ENCODE assay signal across 13 cellular contexts in genomic region chr5:156367602-156368001, GRCh38. TPM values are rescaled to one million over a fixed set of nuclear protein-coding genes. Genes with fewer than 3 reads are reported as not detected.
DNase-seq lines count a peak whose midpoint lies in the region; ATAC-seq and TF ChIP-seq lines count a peak whose summit lies in the region.
"Had no signal": no experiment of that assay in that cellular context is flagged by ENCODE, and none has a peak within 500 bp of the region (broad histone marks: within the 10 kb centered on the region; RNA-seq: fewer than 3 reads in every experiment).

No MANE protein-coding gene starts in this region.

- H3K27ac ChIP-seq in GM23248 = peak overlapping the region; percentile 86
- H3K27ac ChIP-seq in RWPE2 (ENCODE audit: poor library complexity, severe bottlenecking) = no peak overlapping the region
- H3K27ac ChIP-seq in skeletal muscle tissue (ENCODE audit: low read depth, low read length) = peak overlapping the region; percentile 33
- no peak overlapping the region for H3K27ac ChIP-seq in testis

- H3K9ac ChIP-seq in GM23248 = peak overlapping the region; percentile 51
- no peak overlapping the region for H3K9ac ChIP-seq in skeletal muscle tissue (ENCODE audit: low read depth in 1 of 3, low read length in 3 of 3)

- no peak overlapping the region for H3K4me3 Mint-ChIP-seq in glutamatergic neuron (ENCODE audit: unreplicated experiment)
- H3K4me3 Mint-ChIP-seq in activated CD8-positive, alpha-beta memory T cell treated with anti-CD3 and anti-CD28 coated beads, Interleukin-2, amount 10 ng/mL, durations not matched to agents 7 days and 5 days = no peak overlapping the region
- H3K4me3 Mint-ChIP-seq: IgD-negative memory B cell had no signal

- H3K4me1 ChIP-seq in GM23248 (ENCODE audit: insufficient read depth) (peaks cover 24% of the 10 kb centered on the region), RWPE2 (ENCODE audit: insufficient read depth, poor library complexity, severe bottlenecking) (no peaks in the 10 kb centered on the region), skeletal muscle tissue (ENCODE audit: control insufficient read depth in 3 of 3, insufficient read depth in 3 of 3, low read length in 3 of 3) (peaks cover 7 to 15% (median 7%) of the 10 kb centered on the region in 3 donors), testis (no peaks in the 10 kb centered on the region)

- peaks cover 33% of the 10 kb centered on the region for H3F3A ChIP-seq in GM23248 (ENCODE audit: insufficient read depth)

- peaks cover 11% of the 10 kb centered on the region; the same call in 1 of the 2 replicates for H3K9me2 ChIP-seq in GM23248 (ENCODE audit: insufficient read depth)

- no peaks in the 10 kb centered on the region for H3K9me3 Mint-ChIP-seq in glutamatergic neuron (ENCODE audit: unreplicated experiment)
- no peaks in the 10 kb centered on the region for H3K9me3 Mint-ChIP-seq in activated CD8-positive, alpha-beta memory T cell treated with anti-CD3 and anti-CD28 coated beads, Interleukin-2, amount 10 ng/mL, durations not matched to agents 7 days and 5 days (ENCODE audit: low read depth)
- H3K9me3 Mint-ChIP-seq: IgD-negative memory B cell had no signal

- DNase-seq in GM23248 = peak; percentile 99
- no peak for DNase-seq in RWPE2 (ENCODE audit: low spot score)
- peak; percentile 35 for DNase-seq in glutamatergic neuron
- DNase-seq in NCI-H2227 treated with DMSO at 0.1 percent for 48 hours (lab: John Stamatoyannopoulos, UW) = no peak
- no peak for DNase-seq in testis
- DNase-seq in activated CD8-positive, alpha-beta memory T cell treated with anti-CD3 and anti-CD28 coated beads, Interleukin-2, amount 10 ng/mL, durations not matched to agents 7 days and 5 days = no peak
- DNase-seq: amygdala, hippocampal formation, PC-3 had no signal

- H3K27me3 ChIP-seq in GM23248 (replicated peaks; ENCODE audit: insufficient read depth) (no peaks in the 10 kb centered on the region), RWPE2 (ENCODE audit: insufficient read depth, poor library complexity, severe bottlenecking) (no peaks in the 10 kb centered on the region), skeletal muscle tissue (ENCODE audit: control insufficient read depth in 3 of 3, insufficient read depth in 3 of 3, low read length in 3 of 3) (no peaks in the 10 kb centered on the region), testis (no peaks in the 10 kb centered on the region)

- no peaks in the 10 kb centered on the region for H4K20me1 ChIP-seq in GM23248 (ENCODE audit: insufficient read depth)

- no peak overlapping the region for H3K27ac Mint-ChIP-seq in glutamatergic neuron (ENCODE audit: unreplicated experiment)
- H3K27ac Mint-ChIP-seq in activated CD8-positive, alpha-beta memory T cell treated with anti-CD3 and anti-CD28 coated beads, Interleukin-2, amount 10 ng/mL, durations not matched to agents 7 days and 5 days = no peak overlapping the region
- H3K27ac Mint-ChIP-seq: IgD-negative memory B cell, progenitor cell of endocrine pancreas had no signal

- no peaks in the 10 kb centered on the region for H3K36me3 Mint-ChIP-seq in glutamatergic neuron (ENCODE audit: unreplicated experiment)
- H3K36me3 Mint-ChIP-seq in activated CD8-positive, alpha-beta memory T cell treated with anti-CD3 and anti-CD28 coated beads, Interleukin-2, amount 10 ng/mL, durations not matched to agents 7 days and 5 days = no peaks in the 10 kb centered on the region
- H3K36me3 Mint-ChIP-seq: IgD-negative memory B cell had no signal

- peaks cover 15% of the 10 kb centered on the region; the same call in 1 of the 2 replicates for H3K36me3 ChIP-seq in GM23248 (ENCODE audit: low read depth)
- H3K36me3 ChIP-seq in RWPE2 (ENCODE audit: low read depth) = no peaks in the 10 kb centered on the region
- H3K36me3 ChIP-seq in skeletal muscle tissue (ENCODE audit: control insufficient read depth in 3 of 3, insufficient read depth in 3 of 3, low read length in 3 of 3) = peaks cover 0 to 3% (median 0%) of the 10 kb centered on the region in 3 donors
- H3K36me3 ChIP-seq in testis (ENCODE audit: low read depth, missing control alignments) = no peaks in the 10 kb centered on the region

- 0% methylated on average over 3 of the region's 3 CpGs for WGBS in GM23248 (ENCODE audit: low coverage in 1 of 2, low lambda C conversion rate in 2 of 2, missing lambda C conversion rate in 2 of 2), 2 experiments
- 95 to 96% methylated on average over 3 of the region's 3 CpGs for WGBS in testis, 2 donors

- in situ Hi-C loops in GM23248 (cut with MboI) = no loop called here

- H3K27me3 Mint-ChIP-seq in glutamatergic neuron (ENCODE audit: unreplicated experiment) = no peaks in the 10 kb centered on the region
- H3K27me3 Mint-ChIP-seq in activated CD8-positive, alpha-beta memory T cell treated with anti-CD3 and anti-CD28 coated beads, Interleukin-2, amount 10 ng/mL, durations not matched to agents 7 days and 5 days = no peaks in the 10 kb centered on the region
- H3K27me3 Mint-ChIP-seq: progenitor cell of endocrine pancreas had no signal

- peak overlapping the region; percentile 54 for H3K4me2 ChIP-seq in GM23248 (ENCODE audit: unreplicated experiment)

- peaks cover 23% of the 10 kb centered on the region; the same call in 1 of the 2 replicates for H3K79me2 ChIP-seq in GM23248 (ENCODE audit: insufficient read depth)

- H3K4me1 Mint-ChIP-seq in glutamatergic neuron (ENCODE audit: low read depth, unreplicated experiment) = peaks cover 1% of the 10 kb centered on the region
- no peaks in the 10 kb centered on the region for H3K4me1 Mint-ChIP-seq in activated CD8-positive, alpha-beta memory T cell treated with anti-CD3 and anti-CD28 coated beads, Interleukin-2, amount 10 ng/mL, durations not matched to agents 7 days and 5 days
- H3K4me1 Mint-ChIP-seq: IgD-negative memory B cell had no signal

- ATAC-seq in RWPE2 (ENCODE audit: low read depth) = peak; percentile 51; the same call in 1 of the 3 replicates
- ATAC-seq in activated CD8-positive, alpha-beta memory T cell treated with anti-CD3 and anti-CD28 coated beads, Interleukin-2, amount 10 ng/mL, durations not matched to agents 7 days and 5 days = no peak
- ATAC-seq: HCT116, PC-3 had no signal

- CTCF ChIA-PET in activated CD8-positive, alpha-beta memory T cell treated with anti-CD3 and anti-CD28 coated beads, Interleukin-2, amount 10 ng/mL, durations not matched to agents 7 days and 5 days (lab: Charles Lee) = no interaction called here

- no peaks in the 10 kb centered on the region for H3K9me3 ChIP-seq in GM23248 (ENCODE audit: low read depth)
- no peaks in the 10 kb centered on the region for H3K9me3 ChIP-seq in RWPE2 (ENCODE audit: severe bottlenecking)
- H3K9me3 ChIP-seq in skeletal muscle tissue (ENCODE audit: control insufficient read depth in 3 of 3, low read length in 3 of 3) = no peaks in the 10 kb centered on the region
- no peaks in the 10 kb centered on the region for H3K9me3 ChIP-seq in testis

- TF ChIP-seq POLR2A in testis (IDR thresholded peaks at IDR 0.05) = no peak

- H2AFZ ChIP-seq in GM23248 = no peak overlapping the region

- H3K4me3 ChIP-seq in GM23248 = no peak overlapping the region
- no peak overlapping the region for H3K4me3 ChIP-seq in RWPE2 (ENCODE audit: severe bottlenecking)
- H3K4me3 ChIP-seq in skeletal muscle tissue (ENCODE audit: low read length in 3 of 3) = no peak overlapping the region
- no peak overlapping the region for H3K4me3 ChIP-seq in testis

- intact Hi-C loops in testis (cut with DNase I; ENCODE audit: low total_unique reads) = loop anchor here (10.0 kb wide), 1 partner anchor 963 kb away; no protein-coding TSS in a partner anchor

- TF ChIP-seq CTCF in RWPE2 (IDR thresholded peaks at IDR 0.05; ENCODE audit: poor library complexity, severe bottlenecking) (no peak), glutamatergic neuron (IDR thresholded peaks at IDR 0.05; ENCODE audit: partially characterized antibody, unreplicated experiment) (no peak), testis (IDR thresholded peaks at IDR 0.05) (no peak)

RNA-seq across cellular contexts. Expression of gene SGCD, which starts 40.6 kb away (rescaled TPM):
- total RNA-seq in GM23248 (2014; rRNA removed; shearing (Covaris generic)) = 67.0 and 69.7 TPM in 2 replicates
- polyA plus RNA-seq in GM23248 (2016; fragmentation: Nextera tagmentation; extraction: Ambion mirVana) = 68.1 and 71.2 TPM in 2 replicates
- 0.20 TPM for total RNA-seq in glutamatergic neuron (ENCODE audit: unreplicated experiment)
- 73.6 TPM for total RNA-seq in skeletal muscle tissue
- 1 to 10 TPM; 2.8 to 6.1 TPM for total RNA-seq in testis
- 5.0 TPM for polyA plus RNA-seq in testis (ENCODE audit: insufficient read depth, low read depth, low replicate concordance)
- total RNA-seq in activated CD8-positive, alpha-beta memory T cell treated with anti-CD3 and anti-CD28 coated beads, Interleukin-2, amount 10 ng/mL, durations not matched to agents 7 days and 5 days = not detected
- polyA plus RNA-seq: IgD-negative memory B cell had no signal

Comparison
In these comparisons a context has a peak if more than half of its experiments do, and no peak if none do; other contexts are left out.
1. DNase-seq: peak in GM23248 (single experiment) and glutamatergic neuron (single experiment); none in RWPE2 (single experiment), NCI-H2227 treated with DMSO at 0.1 percent for 48 hours (single experiment), testis (single experiment) and activated CD8-positive, alpha-beta memory T cell treated with anti-CD3 and anti-CD28 coated beads, Interleukin-2, amount 10 ng/mL, durations not matched to agents 7 days and 5 days (single experiment).
2. H3K27ac ChIP-seq: peak in GM23248 (single experiment) and skeletal muscle tissue (single experiment); none in RWPE2 (single experiment) and testis (0 of 2).